ENCODE assay signal across 21 cellular contexts in the genomic region with DNA sequence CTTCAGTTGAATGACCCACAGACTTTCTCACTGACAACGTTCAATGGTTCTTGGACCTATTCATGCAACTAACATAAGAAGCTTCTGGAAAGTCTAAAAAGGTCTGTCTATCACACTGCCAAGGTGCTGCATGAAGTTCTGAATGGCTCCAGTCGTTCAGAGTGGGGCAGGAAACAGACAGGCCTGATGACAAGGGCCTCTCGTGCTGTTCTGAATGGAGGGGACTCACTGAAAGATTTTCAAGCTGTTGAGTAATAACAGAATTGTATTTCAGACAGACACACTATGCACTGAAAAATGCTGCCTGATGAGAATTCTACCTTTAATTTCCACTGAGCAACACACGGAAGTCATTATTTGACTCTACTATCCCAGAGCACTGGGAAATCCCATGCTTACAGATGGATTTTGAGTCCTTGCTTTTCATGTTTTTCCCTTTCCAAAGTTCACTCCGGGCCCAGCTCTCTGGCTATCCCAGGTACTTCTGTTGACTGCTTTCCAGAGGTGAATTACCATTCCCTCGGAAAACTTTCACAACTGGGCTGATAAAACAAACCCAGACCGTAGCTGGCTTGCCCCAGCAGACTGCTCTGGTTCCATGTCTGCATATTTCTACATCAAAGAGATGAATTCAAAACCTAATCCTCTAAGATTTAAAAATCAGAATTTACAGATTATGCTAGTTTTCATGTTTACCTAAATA.
A peak's percentile ranks its signal among the peaks of the same experiment; 100 is the strongest.
DNase-seq lines count a peak whose midpoint lies in the region; ATAC-seq and TF ChIP-seq lines count a peak whose summit lies in the region.
"Had no signal": no experiment of that assay in that cellular context is flagged by ENCODE, and none has a peak within 500 bp of the region (broad histone marks: within the 10 kb centered on the region; RNA-seq: fewer than 3 reads in every experiment).

No MANE protein-coding gene starts in this region.

- H3K9me3 ChIP-seq in liver (ENCODE audit: control insufficient read depth in 4 of 4, low read length in 3 of 4) (no peaks in the 10 kb centered on the region), stomach (no peaks in the 10 kb centered on the region)
- H3K9me3 ChIP-seq: SJCRH30, vagina had no signal

- H3K9ac ChIP-seq in liver (ENCODE audit: low read depth in 1 of 2, low read length in 2 of 2) = peak overlapping the region in 1 of 2 donors; percentile 71

- H3K27ac Mint-ChIP-seq in activated naive CD4-positive, alpha-beta T cell treated with anti-CD3 and anti-CD28 coated beads for 36 hours = peak overlapping the region; percentile 59
- no peak overlapping the region for H3K27ac Mint-ChIP-seq in activated naive CD4-positive, alpha-beta T cell treated with anti-CD3 and anti-CD28 coated beads, Interleukin-2, amount 10 ng/mL, durations not matched to agents 7 days and 5 days
- peak overlapping the region; percentile 81 for H3K27ac Mint-ChIP-seq in activated T-helper 17 cell treated with anti-CD3 and anti-CD28 coated beads, Interleukin-2, amount 50 U/mL, for 72 hours

- 37% methylated on average over 7 of the region's 7 CpGs for WGBS in liver
- 36 to 50% (median 44%) methylated on average over 7 of the region's 7 CpGs for WGBS in stomach, 5 donors

- intact Hi-C loops in activated naive CD4-positive, alpha-beta T cell treated with anti-CD3 and anti-CD28 coated beads for 36 hours (cut with micrococcal nuclease) = loop anchor here (1.0 to 2.0 kb wide), 5 partner anchors 8 to 343 kb away; a partner anchor contains a TSS
- intact Hi-C loops in stomach (cut with DNase I; ENCODE audit: low total_unique reads) = loop anchor here (10.0 kb wide), 1 partner anchor 289 kb away; no protein-coding TSS in a partner anchor

- TF ChIP-seq CTCF in liver (IDR thresholded peaks at IDR 0.05; ENCODE audit: low read depth, low read length, missing input control) (no peak), stomach (IDR thresholded peaks at IDR 0.05) (no peak)

- H3K4me3 Mint-ChIP-seq in activated naive CD4-positive, alpha-beta T cell treated with anti-CD3 and anti-CD28 coated beads for 36 hours = no peak overlapping the region
- H3K4me3 Mint-ChIP-seq in activated naive CD4-positive, alpha-beta T cell treated with anti-CD3 and anti-CD28 coated beads, Interleukin-2, amount 10 ng/mL, durations not matched to agents 7 days and 5 days = no peak overlapping the region
- H3K4me3 Mint-ChIP-seq in activated T-helper 17 cell treated with anti-CD3 and anti-CD28 coated beads, Interleukin-2, amount 50 U/mL, for 72 hours = peak overlapping the region; percentile 42

- H3K27me3 Mint-ChIP-seq in activated naive CD4-positive, alpha-beta T cell treated with anti-CD3 and anti-CD28 coated beads for 36 hours (ENCODE audit: low read depth) = no peaks in the 10 kb centered on the region
- H3K27me3 Mint-ChIP-seq in activated naive CD4-positive, alpha-beta T cell treated with anti-CD3 and anti-CD28 coated beads, Interleukin-2, amount 10 ng/mL, durations not matched to agents 7 days and 5 days = no peaks in the 10 kb centered on the region
- no peaks in the 10 kb centered on the region for H3K27me3 Mint-ChIP-seq in activated T-helper 17 cell treated with anti-CD3 and anti-CD28 coated beads, Interleukin-2, amount 50 U/mL, for 72 hours

- H3K4me3 ChIP-seq in liver (ENCODE audit: low read depth in 1 of 3, low read length in 3 of 3) (peak overlapping the region in 1 of 3 donors; percentile 3), stomach (no peak overlapping the region)
- H3K4me3 ChIP-seq: SJCRH30, vagina had no signal

- H3K4me1 ChIP-seq in liver (ENCODE audit: control insufficient read depth in 4 of 4, insufficient read depth in 4 of 4, low read length in 3 of 4) (peaks cover 0 to 49% (median 39%) of the 10 kb centered on the region in 4 donors), stomach (peaks cover 44 to 87% (median 53%) of the 10 kb centered on the region in 4 donors)
- H3K4me1 ChIP-seq: SJCRH30 had no signal

- H3K27ac ChIP-seq in liver (ENCODE audit: low read depth in 1 of 2, low read length in 2 of 2) (peak overlapping the region; percentile 83 to 86), stomach (peak overlapping the region; percentile 8 to 56 (median 42))
- H3K27ac ChIP-seq: SJCRH30, vagina had no signal

- H3K36me3 Mint-ChIP-seq in activated naive CD4-positive, alpha-beta T cell treated with anti-CD3 and anti-CD28 coated beads for 36 hours (ENCODE audit: low read depth) = peaks cover 18% of the 10 kb centered on the region
- peaks cover 46% of the 10 kb centered on the region for H3K36me3 Mint-ChIP-seq in activated naive CD4-positive, alpha-beta T cell treated with anti-CD3 and anti-CD28 coated beads, Interleukin-2, amount 10 ng/mL, durations not matched to agents 7 days and 5 days
- H3K36me3 Mint-ChIP-seq in activated T-helper 17 cell treated with anti-CD3 and anti-CD28 coated beads, Interleukin-2, amount 50 U/mL, for 72 hours (ENCODE audit: low read depth) = peaks cover 97% of the 10 kb centered on the region

- TF ChIP-seq EP300 in stomach (IDR thresholded peaks at IDR 0.05) = no peak

- H3K27me3 ChIP-seq in liver (ENCODE audit: control insufficient read depth in 4 of 4, insufficient read depth in 4 of 4, low read length in 3 of 4) (no peaks in the 10 kb centered on the region), stomach (no peaks in the 10 kb centered on the region)
- H3K27me3 ChIP-seq: SJCRH30, vagina had no signal

- ATAC-seq in activated T-helper 17 cell treated with anti-CD3 and anti-CD28 coated beads, Interleukin-2, amount 50 U/mL, for 72 hours (replicated peaks) = peak; percentile 68
- no peak for ATAC-seq in GM21447 (IDR thresholded peaks at IDR 0.05; ENCODE audit: unreplicated experiment)

- CTCF ChIA-PET in activated naive CD4-positive, alpha-beta T cell treated with anti-CD3 and anti-CD28 coated beads for 36 hours (lab: Charles Lee) = interaction anchor here (0.6 to 3.0 kb wide), 6 partner anchors 9 to 287 kb away, joined by 3 to 15 read pairs (median 3); no protein-coding TSS in a partner anchor
- CTCF ChIA-PET in activated naive CD4-positive, alpha-beta T cell treated with anti-CD3 and anti-CD28 coated beads, Interleukin-2, amount 10 ng/mL, durations not matched to agents 7 days and 5 days (lab: Charles Lee) = interaction anchor here (0.7 to 4.6 kb wide), 3 partner anchors 13 to 288 kb away, joined by 3 to 47 read pairs (median 4); no protein-coding TSS in a partner anchor

- no peak for TF ChIP-seq POLR2A in stomach (IDR thresholded peaks at IDR 0.05)

- peak; percentile 59 to 68 for TF ChIP-seq RAD21 in liver (IDR thresholded peaks at IDR 0.05)

- DNase-seq in activated naive CD4-positive, alpha-beta T cell treated with anti-CD3 and anti-CD28 coated beads for 36 hours = peak; percentile 63
- no peak for DNase-seq in activated naive CD4-positive, alpha-beta T cell treated with anti-CD3 and anti-CD28 coated beads, Interleukin-2, amount 10 ng/mL, durations not matched to agents 7 days and 5 days
- no peak for DNase-seq in stomach
- no peak for DNase-seq in superior temporal gyrus (ENCODE audit: extremely low spot score)
- no peak for DNase-seq in activated effector memory CD4-positive, alpha-beta T cell treated with anti-CD3 and anti-CD28 coated beads, Interleukin-2, amount 50 U/mL, for 16 hours
- DNase-seq: activated effector memory CD4-positive, alpha-beta T cell treated with Interleukin-2 at 50 U/mL for 16 hours; cortex of kidney; foreskin fibroblast; hypothalamus; kidney; MM.1S; NCI-H187; NCI-H226; nucleus accumbens; right cardiac atrium; SJCRH30; T-helper 9 cell had no signal

- H3K9me3 Mint-ChIP-seq in activated naive CD4-positive, alpha-beta T cell treated with anti-CD3 and anti-CD28 coated beads for 36 hours = no peaks in the 10 kb centered on the region
- no peaks in the 10 kb centered on the region for H3K9me3 Mint-ChIP-seq in activated naive CD4-positive, alpha-beta T cell treated with anti-CD3 and anti-CD28 coated beads, Interleukin-2, amount 10 ng/mL, durations not matched to agents 7 days and 5 days
- no peaks in the 10 kb centered on the region for H3K9me3 Mint-ChIP-seq in activated T-helper 17 cell treated with anti-CD3 and anti-CD28 coated beads, Interleukin-2, amount 50 U/mL, for 72 hours

- H3K4me1 Mint-ChIP-seq in activated naive CD4-positive, alpha-beta T cell treated with anti-CD3 and anti-CD28 coated beads for 36 hours (ENCODE audit: low read depth) = peaks cover 81% of the 10 kb centered on the region
- H3K4me1 Mint-ChIP-seq in activated naive CD4-positive, alpha-beta T cell treated with anti-CD3 and anti-CD28 coated beads, Interleukin-2, amount 10 ng/mL, durations not matched to agents 7 days and 5 days = peaks cover 71% of the 10 kb centered on the region
- peaks cover 58% of the 10 kb centered on the region for H3K4me1 Mint-ChIP-seq in activated T-helper 17 cell treated with anti-CD3 and anti-CD28 coated beads, Interleukin-2, amount 50 U/mL, for 72 hours

- H3K36me3 ChIP-seq in liver (ENCODE audit: control insufficient read depth in 4 of 4, insufficient read depth in 3 of 4, low read depth in 1 of 4, low read length in 3 of 4) (peaks cover 0 to 10% (median 1%) of the 10 kb centered on the region in 4 donors), stomach (peaks cover 11 to 55% (median 26%) of the 10 kb centered on the region in 4 donors)
- H3K36me3 ChIP-seq: SJCRH30, vagina had no signal

TF ChIP-seq in liver, 16 proteins besides CTCF, POLR2A, EP300 and RAD21 (continues in another document):
- TF ChIP-seq NR2F2 (IDR thresholded peaks at IDR 0.05) (no peak), FOXA2 (IDR thresholded peaks at IDR 0.05) (peak; percentile 24), RXRA (IDR thresholded peaks at IDR 0.05) (peak; percentile 79 to 84)
